Comparison of ENCODE assay signal across 11 cellular contexts in the genomic region with DNA sequence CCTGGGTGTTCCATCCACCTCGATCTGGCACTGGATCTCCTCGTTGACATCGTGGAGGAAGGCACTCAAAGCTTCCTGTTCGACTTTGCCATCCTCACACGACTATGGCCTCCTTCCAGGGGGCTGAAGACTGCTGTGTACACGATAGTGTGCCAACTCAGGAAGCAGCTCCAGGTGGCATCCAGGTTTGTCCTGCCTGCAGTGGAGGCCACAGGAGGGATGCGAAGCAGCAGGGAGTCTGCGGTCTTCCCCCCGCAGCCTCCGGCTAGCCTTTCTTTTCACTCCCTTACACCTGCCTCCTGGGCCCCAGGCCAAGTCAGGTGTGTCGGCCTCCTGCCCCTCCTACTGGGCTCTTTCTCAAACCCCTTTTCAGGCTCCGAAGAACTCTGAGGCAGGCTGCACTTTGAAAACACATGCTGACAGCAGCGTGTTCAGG. TPM values are rescaled to one million over a fixed set of nuclear protein-coding genes. Genes with fewer than 3 reads are reported as not detected.
DNase-seq lines count a peak whose midpoint lies in the region; ATAC-seq lines count a peak whose summit lies in the region.
"Had no signal": no experiment of that assay in that cellular context is flagged by ENCODE, and none has a peak within 500 bp of the region (broad histone marks: within the 10 kb centered on the region; RNA-seq: fewer than 3 reads in every experiment).

No MANE protein-coding gene starts in this region.

- ATAC-seq in HG03196 (IDR thresholded peaks at IDR 0.05; ENCODE audit: unreplicated experiment) (no peak), aorta (ENCODE audit: low FRiP score) (no peak)

- H3K4ac ChIP-seq in neuronal stem cell (ENCODE audit: low read length), result no peak overlapping the region

- H3K79me1 ChIP-seq in neuronal stem cell (ENCODE audit: low read depth, low read length), result no peaks in the 10 kb centered on the region

- H3K9ac ChIP-seq in neuronal stem cell (ENCODE audit: low read depth, low read length, poor library complexity), result no peak overlapping the region

- no peak overlapping the region for H2BK15ac ChIP-seq in neuronal stem cell (ENCODE audit: low read length)

- no peak overlapping the region for H2BK12ac ChIP-seq in neuronal stem cell (ENCODE audit: low read length)

- H3K4me1 ChIP-seq in neuronal stem cell (ENCODE audit: control insufficient read depth in 2 of 2, insufficient read depth in 1 of 2, low read depth in 1 of 2, low read length in 2 of 2) (peaks cover 3 to 8% of the 10 kb centered on the region in 2 donors), aorta (ENCODE audit: control insufficient read depth in 1 of 2, insufficient read depth in 2 of 2, low read length in 2 of 2) (no peaks in the 10 kb centered on the region)

- H3K36me3 ChIP-seq in neuronal stem cell (replicated peaks in 1 of 2; ENCODE audit: control insufficient read depth in 2 of 2, insufficient read depth in 2 of 2, low read length in 2 of 2), result peaks cover 6 to 37% of the 10 kb centered on the region in 2 donors
- H3K36me3 ChIP-seq in aorta (ENCODE audit: control insufficient read depth in 1 of 2, insufficient read depth in 2 of 2, low read length in 1 of 2), result peaks cover 0 to 6% of the 10 kb centered on the region in 2 donors

- H2BK120ac ChIP-seq in neuronal stem cell (ENCODE audit: low read depth, low read length), result no peak overlapping the region

- H3K14ac ChIP-seq in neuronal stem cell (ENCODE audit: low read length), result no peak overlapping the region

- H3K4me2 ChIP-seq in neuronal stem cell (ENCODE audit: insufficient read depth, low read length, poor library complexity, severe bottlenecking), result no peak overlapping the region

- H2AK5ac ChIP-seq in neuronal stem cell (ENCODE audit: low read depth, low read length), result no peak overlapping the region

- no CpG with 5 or more reads among the region's 13 CpGs for WGBS in neuronal stem cell (ENCODE audit: extremely low coverage in 2 of 2, insufficient read length in 2 of 2, insufficient replicate concordance in 1 of 2), 2 donors
- WGBS in aorta, 2 donors, result 79 to 82% methylated on average over 13 of the region's 13 CpGs

- peaks cover 0 to 2% of the 10 kb centered on the region in 2 donors for H3K9me3 ChIP-seq in neuronal stem cell (replicated peaks in 1 of 2; ENCODE audit: control insufficient read depth in 2 of 2, insufficient read depth in 1 of 2, low read depth in 1 of 2, low read length in 2 of 2)
- H3K9me3 ChIP-seq in aorta (ENCODE audit: control insufficient read depth, low read length), result no peaks in the 10 kb centered on the region

- no peak overlapping the region for H4K8ac ChIP-seq in neuronal stem cell (ENCODE audit: low read depth, low read length)

- peak overlapping the region; percentile 53 for H3K18ac ChIP-seq in neuronal stem cell (ENCODE audit: low read length)

- no peak overlapping the region for H2AFZ ChIP-seq in neuronal stem cell (ENCODE audit: low read length)

- intact Hi-C loops in aorta (cut with DNase I), result no loop called here

- H3K4me3 ChIP-seq in neuronal stem cell (ENCODE audit: low read length in 2 of 2) (no peak overlapping the region), aorta (ENCODE audit: low read length in 2 of 2) (no peak overlapping the region)
- H3K4me3 ChIP-seq: skin epidermis had no signal

- H3K27me3 ChIP-seq in neuronal stem cell (ENCODE audit: control insufficient read depth in 3 of 3, insufficient read depth in 3 of 3, low read depth in 1 of 3, low read length in 3 of 3) (no peaks in the 10 kb centered on the region), aorta (ENCODE audit: control insufficient read depth in 1 of 2, insufficient read depth in 2 of 2, low read length in 1 of 2) (no peaks in the 10 kb centered on the region)

- DNase-seq in DMS153 (lab: John Stamatoyannopoulos, UW), result peak; percentile 73
- DNase-seq in NCI-H1092 treated with DMSO at 0.1 percent for 48 hours (lab: John Stamatoyannopoulos, UW), result peak; percentile 32
- peak; percentile 85 for DNase-seq in NCI-H345 treated with DMSO at 0.1 percent for 48 hours (lab: John Stamatoyannopoulos, UW; ENCODE audit: unreplicated experiment)
- no peak for DNase-seq in neuronal stem cell (ENCODE audit: low spot score)
- no peak for DNase-seq in aorta
- DNase-seq in occipital lobe (lab: John Stamatoyannopoulos, UW), result no peak
- DNase-seq in HuH-7.5 (ENCODE audit: low spot score), result no peak
- DNase-seq: activated CD4-positive, alpha-beta memory T cell treated with anti-CD3 and anti-CD28 coated beads for 36 hours; Calu3 had no signal

- no peak overlapping the region for H2BK5ac ChIP-seq in neuronal stem cell (ENCODE audit: low read length)

- H3K27ac ChIP-seq in neuronal stem cell (replicated peaks; ENCODE audit: low read length), result no peak overlapping the region
- no peak overlapping the region for H3K27ac ChIP-seq in aorta (ENCODE audit: low read depth in 1 of 2, low read length in 2 of 2)
- H3K27ac ChIP-seq: skin epidermis had no signal

- H3K23ac ChIP-seq in neuronal stem cell (ENCODE audit: low read depth, low read length, poor library complexity), result no peak overlapping the region

- no peak overlapping the region for H4K91ac ChIP-seq in neuronal stem cell (ENCODE audit: low read depth, low read length, poor library complexity)

RNA-seq across cellular contexts. Expression of a gene that starts 32.2 kb away (rescaled TPM):
- 0.82 TPM for polyA plus RNA-seq in neuronal stem cell (2013, experiment 1 of 2)
- 0.94 TPM for polyA plus RNA-seq in neuronal stem cell (2013, experiment 2 of 2)
- total RNA-seq in aorta (100 to 1,000 TPM in 1 of 2 donors, 10 to 100 TPM in 1; 81.9 to 103 TPM), occipital lobe (6.6 TPM)
- polyA plus RNA-seq in aorta, result 10 to 100 TPM; 42.6 to 45.7 TPM

Comparison
In these comparisons a context has a peak if more than half of its experiments do, and no peak if none do; other contexts are left out.
1. DNase-seq: peak in DMS153 (single experiment), NCI-H1092 treated with DMSO at 0.1 percent for 48 hours (single experiment) and NCI-H345 treated with DMSO at 0.1 percent for 48 hours (single experiment); none in neuronal stem cell (single experiment), aorta (0 of 2), occipital lobe (single experiment) and HuH-7.5 (single experiment).
2. RNA of a gene that starts 32.2 kb away (total RNA-seq): 81.9 to 103 TPM in aorta; 6.6 TPM in occipital lobe (single experiment); every median in the first group is over 10 times any median in the second.